20 cellular contexts compared by ENCODE assay signal in the genomic region with DNA sequence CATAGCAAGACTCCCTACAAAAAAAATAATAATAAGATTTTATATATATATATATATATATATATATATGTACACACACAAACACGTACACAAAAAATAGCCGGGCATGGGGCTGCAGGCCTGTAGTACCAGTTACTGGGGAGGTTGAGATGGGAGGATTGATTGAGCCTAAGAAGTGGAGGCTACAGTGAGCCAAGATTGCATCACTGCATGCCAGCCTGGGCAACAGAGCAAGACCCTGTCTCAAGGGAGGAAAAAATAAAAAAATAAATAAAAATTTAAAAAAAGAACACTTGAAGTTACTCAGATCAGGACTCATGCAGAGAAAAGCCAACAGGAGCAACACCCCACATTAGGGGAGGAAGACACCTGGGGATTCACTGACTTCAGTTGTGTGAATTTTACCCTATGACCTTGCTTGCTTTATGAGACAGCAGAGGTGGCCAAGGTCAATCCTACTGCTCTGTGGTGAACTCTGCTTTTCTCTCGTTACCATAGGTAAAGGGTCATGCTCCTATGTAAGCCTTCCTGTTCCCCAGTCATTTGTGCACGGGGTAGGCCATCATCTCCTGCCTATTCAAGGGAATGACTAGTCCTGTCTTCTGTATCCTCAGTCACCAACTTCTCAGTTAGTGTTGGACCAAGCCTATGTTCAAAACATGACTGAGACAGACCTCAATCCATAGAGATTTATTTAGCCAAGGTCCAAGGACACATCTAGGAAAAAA.
A peak's percentile ranks its signal among the peaks of the same experiment; 100 is the strongest.
DNase-seq lines count a peak whose midpoint lies in the region; ATAC-seq and TF ChIP-seq lines count a peak whose summit lies in the region.
"Had no signal": no experiment of that assay in that cellular context is flagged by ENCODE, and none has a peak within 500 bp of the region (broad histone marks: within the 10 kb centered on the region; RNA-seq: fewer than 3 reads in every experiment).

No MANE protein-coding gene starts in this region.

- peak overlapping the region; percentile 61 for H3K27ac ChIP-seq in HUES48 (ENCODE audit: low read depth, low read length)
- no peak overlapping the region for H3K27ac ChIP-seq in endodermal cell (ENCODE audit: low read depth, low read length)
- H3K27ac ChIP-seq in parathyroid adenoma = no peak overlapping the region
- H3K27ac ChIP-seq: C4-2B had no signal

- H3K9ac ChIP-seq in HUES48 (ENCODE audit: low read depth, low read length) = no peak overlapping the region
- H3K9ac ChIP-seq in endodermal cell (ENCODE audit: extremely low read depth, low read length, poor library complexity, severe bottlenecking) = no peak overlapping the region
- no peak overlapping the region for H3K9ac ChIP-seq in parathyroid adenoma

- CTCF ChIA-PET in activated CD4-positive, alpha-beta memory T cell treated with anti-CD3 and anti-CD28 coated beads for 36 hours (lab: Charles Lee) = no interaction called here

- ATAC-seq in activated naive CD8-positive, alpha-beta T cell treated with anti-CD3 and anti-CD28 coated beads, Interleukin-2, amount 50 U/mL, for 24 hours = no peak
- ATAC-seq in GM21786 (IDR thresholded peaks at IDR 0.05; ENCODE audit: unreplicated experiment) = no peak
- no peak for ATAC-seq in HG02870 (IDR thresholded peaks at IDR 0.05; ENCODE audit: unreplicated experiment)
- ATAC-seq: Panc1 had no signal

- intact Hi-C loops in activated CD4-positive, alpha-beta memory T cell treated with anti-CD3 and anti-CD28 coated beads for 36 hours (cut with micrococcal nuclease) = no loop called here

- peak overlapping the region; percentile 3 for H2AFZ ChIP-seq in parathyroid adenoma

- H3K9me3 ChIP-seq in HUES48 (ENCODE audit: control insufficient read depth, insufficient read depth, low read length) (peaks cover 4% of the 10 kb centered on the region), endodermal cell (ENCODE audit: control insufficient read depth, low read length) (peaks cover 5% of the 10 kb centered on the region), parathyroid adenoma (ENCODE audit: control insufficient read depth, low read length) (no peaks in the 10 kb centered on the region)

- no peaks in the 10 kb centered on the region for H3K27me3 Mint-ChIP-seq in activated naive CD8-positive, alpha-beta T cell
- no peaks in the 10 kb centered on the region for H3K27me3 Mint-ChIP-seq in activated naive CD8-positive, alpha-beta T cell treated with anti-CD3 and anti-CD28 coated beads, Interleukin-2, amount 50 U/mL, for 24 hours
- no peaks in the 10 kb centered on the region for H3K27me3 Mint-ChIP-seq in endodermal cell (ENCODE audit: insufficient read depth)
- peaks cover 7% of the 10 kb centered on the region for H3K27me3 Mint-ChIP-seq in activated CD4-positive, alpha-beta memory T cell treated with anti-CD3 and anti-CD28 coated beads for 36 hours

- WGBS in endodermal cell (ENCODE audit: insufficient coverage in 1 of 2, insufficient read length in 1 of 2), 2 experiments = 64 to 74% methylated on average over 3 to 4 of the region's 4 CpGs

- no peaks in the 10 kb centered on the region; the same call in 1 of the 2 replicates for H3K27me3 ChIP-seq in HUES48 (ENCODE audit: control insufficient read depth, insufficient read depth, low read length)
- H3K27me3 ChIP-seq in endodermal cell (ENCODE audit: control insufficient read depth, insufficient read depth, low read length, poor library complexity, severe bottlenecking) = no peaks in the 10 kb centered on the region
- H3K27me3 ChIP-seq in parathyroid adenoma (ENCODE audit: control insufficient read depth, insufficient read depth, low read length) = no peaks in the 10 kb centered on the region

- H3K36me3 Mint-ChIP-seq in activated naive CD8-positive, alpha-beta T cell = no peaks in the 10 kb centered on the region
- H3K36me3 Mint-ChIP-seq in activated naive CD8-positive, alpha-beta T cell treated with anti-CD3 and anti-CD28 coated beads, Interleukin-2, amount 50 U/mL, for 24 hours (ENCODE audit: low read depth) = no peaks in the 10 kb centered on the region
- H3K36me3 Mint-ChIP-seq in endodermal cell (ENCODE audit: low read depth) = no peaks in the 10 kb centered on the region
- peaks cover 1% of the 10 kb centered on the region for H3K36me3 Mint-ChIP-seq in activated CD4-positive, alpha-beta memory T cell treated with anti-CD3 and anti-CD28 coated beads for 36 hours

- H3K4me1 ChIP-seq in HUES48 (ENCODE audit: control insufficient read depth, insufficient read depth, low read length) (peaks cover 35% of the 10 kb centered on the region), endodermal cell (ENCODE audit: control insufficient read depth, insufficient read depth, low read length) (peaks cover 5% of the 10 kb centered on the region), parathyroid adenoma (no peaks in the 10 kb centered on the region)

- peak overlapping the region; percentile 32 for H3K4me3 Mint-ChIP-seq in activated naive CD8-positive, alpha-beta T cell
- no peak overlapping the region for H3K4me3 Mint-ChIP-seq in activated naive CD8-positive, alpha-beta T cell treated with anti-CD3 and anti-CD28 coated beads, Interleukin-2, amount 50 U/mL, for 24 hours
- H3K4me3 Mint-ChIP-seq in endodermal cell = peak overlapping the region; percentile 62
- H3K4me3 Mint-ChIP-seq in activated CD4-positive, alpha-beta memory T cell treated with anti-CD3 and anti-CD28 coated beads for 36 hours = no peak overlapping the region

- TF ChIP-seq CTCF in endodermal cell (conservative IDR thresholded peaks at IDR 0.05) (no peak), parathyroid adenoma (IDR thresholded peaks at IDR 0.05) (no peak)

- DNase-seq in activated naive CD8-positive, alpha-beta T cell treated with anti-CD3 and anti-CD28 coated beads, Interleukin-2, amount 50 U/mL, for 24 hours = no peak
- DNase-seq in endodermal cell = no peak
- DNase-seq in activated CD4-positive, alpha-beta memory T cell treated with anti-CD3 and anti-CD28 coated beads for 36 hours = no peak
- DNase-seq: 8988T; AML-193; CD8-positive, alpha-beta memory T cell; GDM1; KG1; NCI-H1105 treated with DMSO at 0.1 percent for 48 hours; NCI-H2081; NCI-H2171; NCI-H345; NCI-H524 treated with DMSO at 0.1 percent for 48 hours had no signal

- no peak overlapping the region for H3K4me3 ChIP-seq in HUES48 (ENCODE audit: low read depth, low read length)
- no peak overlapping the region for H3K4me3 ChIP-seq in endodermal cell (ENCODE audit: low read length)
- H3K4me3 ChIP-seq in parathyroid adenoma (ENCODE audit: low read depth, low read length) = no peak overlapping the region

- H3K4me2 ChIP-seq in parathyroid adenoma (ENCODE audit: low read length) = no peak overlapping the region

- peaks cover 8% of the 10 kb centered on the region for H3K4me1 Mint-ChIP-seq in activated naive CD8-positive, alpha-beta T cell (ENCODE audit: low read depth)
- H3K4me1 Mint-ChIP-seq in activated naive CD8-positive, alpha-beta T cell treated with anti-CD3 and anti-CD28 coated beads, Interleukin-2, amount 50 U/mL, for 24 hours = peaks cover 6% of the 10 kb centered on the region
- H3K4me1 Mint-ChIP-seq in endodermal cell = peaks cover 33% of the 10 kb centered on the region
- H3K4me1 Mint-ChIP-seq in activated CD4-positive, alpha-beta memory T cell treated with anti-CD3 and anti-CD28 coated beads for 36 hours (ENCODE audit: low read depth) = peaks cover 6% of the 10 kb centered on the region

- no peaks in the 10 kb centered on the region for H3K79me2 ChIP-seq in parathyroid adenoma

- no peaks in the 10 kb centered on the region for H3K36me3 ChIP-seq in HUES48 (ENCODE audit: control insufficient read depth, insufficient read depth, low read length)
- H3K36me3 ChIP-seq in endodermal cell (ENCODE audit: control insufficient read depth, insufficient read depth, low read length) = no peaks in the 10 kb centered on the region
- H3K36me3 ChIP-seq in parathyroid adenoma (ENCODE audit: control insufficient read depth, insufficient read depth, low read length) = no peaks in the 10 kb centered on the region

- H3K27ac Mint-ChIP-seq in activated naive CD8-positive, alpha-beta T cell = no peak overlapping the region
- no peak overlapping the region for H3K27ac Mint-ChIP-seq in activated naive CD8-positive, alpha-beta T cell treated with anti-CD3 and anti-CD28 coated beads, Interleukin-2, amount 50 U/mL, for 24 hours
- H3K27ac Mint-ChIP-seq in endodermal cell = no peak overlapping the region
- no peak overlapping the region for H3K27ac Mint-ChIP-seq in activated CD4-positive, alpha-beta memory T cell treated with anti-CD3 and anti-CD28 coated beads for 36 hours

- peaks cover 3% of the 10 kb centered on the region for H3K9me3 Mint-ChIP-seq in activated naive CD8-positive, alpha-beta T cell (ENCODE audit: low read depth)
- H3K9me3 Mint-ChIP-seq in activated naive CD8-positive, alpha-beta T cell treated with anti-CD3 and anti-CD28 coated beads, Interleukin-2, amount 50 U/mL, for 24 hours = no peaks in the 10 kb centered on the region
- H3K9me3 Mint-ChIP-seq in endodermal cell = peaks cover 10% of the 10 kb centered on the region
- peaks cover 6% of the 10 kb centered on the region for H3K9me3 Mint-ChIP-seq in activated CD4-positive, alpha-beta memory T cell treated with anti-CD3 and anti-CD28 coated beads for 36 hours

- POLR2A ChIA-PET in activated CD4-positive, alpha-beta memory T cell treated with anti-CD3 and anti-CD28 coated beads for 36 hours (lab: Charles Lee) = no interaction called here

Comparison
In these comparisons a context has a peak if more than half of its experiments do, and no peak if none do; other contexts are left out.
1. H3K4me3 Mint-ChIP-seq: peak in activated naive CD8-positive, alpha-beta T cell (single experiment) and endodermal cell (single experiment); none in activated naive CD8-positive, alpha-beta T cell treated with anti-CD3 and anti-CD28 coated beads, Interleukin-2, amount 50 U/mL, for 24 hours (single experiment) and activated CD4-positive, alpha-beta memory T cell treated with anti-CD3 and anti-CD28 coated beads for 36 hours (single experiment).